18 cellular contexts compared by ENCODE assay signal in the genomic region with DNA sequence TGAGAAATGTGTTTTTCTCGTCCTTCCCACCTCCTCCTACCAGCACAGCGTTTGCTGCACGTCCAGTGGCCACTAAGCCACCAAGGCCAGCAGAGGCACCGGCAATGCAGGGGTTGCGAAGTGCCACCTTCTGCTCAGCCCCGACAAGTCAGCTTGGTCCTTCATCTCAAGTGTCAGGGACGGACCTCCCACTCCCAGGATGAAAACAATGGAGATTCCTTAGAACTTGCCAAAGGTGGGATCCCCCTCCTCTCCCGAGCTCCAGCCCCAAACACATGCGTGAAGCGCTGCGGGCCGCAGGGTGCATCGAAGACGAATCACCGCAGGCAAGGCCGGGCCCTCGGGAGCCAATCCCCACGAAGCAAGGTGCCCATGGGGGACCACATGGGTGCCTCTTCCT.
"Had no signal": no experiment of that assay in that cellular context is flagged by ENCODE, and none has a peak within 500 bp of the region (broad histone marks: within the 10 kb centered on the region; RNA-seq: fewer than 3 reads in every experiment).

No MANE protein-coding gene starts in this region.

- H3K4me3 Mint-ChIP-seq: central memory CD8-positive, alpha-beta T cell; natural killer cell; stimulated activated effector memory CD8-positive, alpha-beta T cell treated with anti-CD3 and anti-CD28 coated beads, Interleukin-12 subunit alpha, Interleukin-12 subunit beta, amount 100 ng/mL, for 72 hours had no signal

- H3K27ac Mint-ChIP-seq: natural killer cell; stimulated activated effector memory CD8-positive, alpha-beta T cell treated with anti-CD3 and anti-CD28 coated beads, Interleukin-12 subunit alpha, Interleukin-12 subunit beta, amount 100 ng/mL, for 72 hours had no signal

- H3K9me3 Mint-ChIP-seq: central memory CD8-positive, alpha-beta T cell; natural killer cell; stimulated activated effector memory CD8-positive, alpha-beta T cell treated with anti-CD3 and anti-CD28 coated beads, Interleukin-12 subunit alpha, Interleukin-12 subunit beta, amount 100 ng/mL, for 72 hours had no signal

- ATAC-seq: esophagus mucosa; heart left ventricle; left lobe of liver; mucosa of descending colon; natural killer cell; stimulated activated effector memory CD8-positive, alpha-beta T cell treated with anti-CD3 and anti-CD28 coated beads, Interleukin-12 subunit alpha, Interleukin-12 subunit beta, amount 100 ng/mL, for 72 hours; stimulated activated naive CD8-positive, alpha-beta T cell treated with anti-CD3 and anti-CD28 coated beads, Interleukin-15, Interleukin-2, amounts not matched to agents 100 U/mL and 50 U/mL, for 24 hours had no signal

- H3K4me2 ChIP-seq: smooth muscle cell had no signal

- H3K4me1 ChIP-seq: thyroid gland had no signal

- H3K4me3 ChIP-seq: heart left ventricle, mucosa of descending colon, smooth muscle cell, suprapubic skin, thyroid gland had no signal

- H3K4me1 Mint-ChIP-seq: central memory CD8-positive, alpha-beta T cell; natural killer cell; stimulated activated effector memory CD8-positive, alpha-beta T cell treated with anti-CD3 and anti-CD28 coated beads, Interleukin-12 subunit alpha, Interleukin-12 subunit beta, amount 100 ng/mL, for 72 hours had no signal

- H3K36me3 ChIP-seq: thyroid gland had no signal

- DNase-seq: cortex of kidney; effector memory CD4-positive, alpha-beta T cell; heart left ventricle; hippocampal formation; natural killer cell; stimulated activated CD4-positive, alpha-beta T cell treated with anti-CD3 and anti-CD28 coated beads, Interleukin-4, amount 100 ng/mL, for 1 hour; stimulated activated CD8-positive, alpha-beta memory T cell treated with anti-CD3 and anti-CD28 coated beads, Interleukin-4, amount 100 ng/mL, for 48 hours; stimulated activated naive CD8-positive, alpha-beta T cell treated with anti-CD3 and anti-CD28 coated beads, Interleukin-15, Interleukin-2, amounts not matched to agents 100 U/mL and 50 U/mL, for 24 hours; thyroid gland had no signal

- H3K27me3 Mint-ChIP-seq: central memory CD8-positive, alpha-beta T cell had no signal

- H3K27me3 ChIP-seq: heart left ventricle, suprapubic skin, thyroid gland had no signal

- H3K27ac ChIP-seq: heart left ventricle, suprapubic skin, thyroid gland had no signal

- FAIRE-seq: endometrium, frontal cortex had no signal

- H3K36me3 Mint-ChIP-seq: natural killer cell; stimulated activated effector memory CD8-positive, alpha-beta T cell treated with anti-CD3 and anti-CD28 coated beads, Interleukin-12 subunit alpha, Interleukin-12 subunit beta, amount 100 ng/mL, for 72 hours had no signal

- H3K9me3 ChIP-seq: heart left ventricle, mucosa of descending colon, suprapubic skin, thyroid gland had no signal
